ENCODE assay signal across 12 cellular contexts in genomic region chr4:121728798-121729226, GRCh38. TPM values are rescaled to one million over a fixed set of nuclear protein-coding genes. Genes with fewer than 3 reads are reported as not detected.
A peak's percentile ranks its signal among the peaks of the same experiment; 100 is the strongest.
DNase-seq lines count a peak whose midpoint lies in the region; ATAC-seq and TF ChIP-seq lines count a peak whose summit lies in the region.
"Had no signal": no experiment of that assay in that cellular context is flagged by ENCODE, and none has a peak within 500 bp of the region (broad histone marks: within the 10 kb centered on the region; RNA-seq: fewer than 3 reads in every experiment).

No MANE protein-coding gene starts in this region.

- no peaks in the 10 kb centered on the region for H3K36me3 ChIP-seq in PC-9 (ENCODE audit: low read depth)
- H3K36me3 ChIP-seq in trophoblast cell (ENCODE audit: control insufficient read depth in 1 of 2, insufficient read depth in 2 of 2, low read length in 2 of 2) = no peaks in the 10 kb centered on the region
- H3K36me3 ChIP-seq: ovary had no signal

- H3K4me3 ChIP-seq in PC-9 (no peak overlapping the region), trophoblast cell (ENCODE audit: low read depth, low read length) (no peak overlapping the region)
- H3K4me3 ChIP-seq: ovary had no signal

- CTCF ChIA-PET in PC-9 (lab: Charles Lee) = no interaction called here

- H3K79me1 ChIP-seq in trophoblast cell (ENCODE audit: low read length) = no peaks in the 10 kb centered on the region

- peak overlapping the region; percentile 32; the same call in 1 of the 2 replicates for H3K4me2 ChIP-seq in PC-9
- no peak overlapping the region for H3K4me2 ChIP-seq in trophoblast cell (ENCODE audit: low read length)

- no CpG with 5 or more reads among the region's 3 CpGs for WGBS in trophoblast cell (ENCODE audit: extremely low coverage, insufficient coverage, insufficient read length)

- peak overlapping the region; percentile 56 for H3K27ac ChIP-seq in PC-9
- no peak overlapping the region for H3K27ac ChIP-seq in trophoblast cell (ENCODE audit: low read depth, low read length)
- H3K27ac ChIP-seq: ovary had no signal

- H3K79me2 ChIP-seq in PC-9 (ENCODE audit: low read depth) (no peaks in the 10 kb centered on the region), trophoblast cell (ENCODE audit: control insufficient read depth, insufficient read depth, low read length, poor library complexity) (no peaks in the 10 kb centered on the region)

- no peak overlapping the region for H4K12ac ChIP-seq in trophoblast cell (ENCODE audit: low read depth, low read length)

- ATAC-seq in HG03025 (IDR thresholded peaks at IDR 0.05; ENCODE audit: low FRiP score, unreplicated experiment) = no peak

- H3K4me1 ChIP-seq in PC-9 (replicated peaks; ENCODE audit: insufficient read depth) (peaks cover 16% of the 10 kb centered on the region), trophoblast cell (ENCODE audit: control insufficient read depth in 1 of 2, insufficient read depth in 2 of 2, low read length in 2 of 2) (peaks cover 0 to 5% of the 10 kb centered on the region in 2 experiments)

- no peak overlapping the region for H4K8ac ChIP-seq in trophoblast cell (ENCODE audit: low read depth, low read length)

- in situ Hi-C loops in KBM-7 (cut with MboI; ENCODE audit: low pct_unique_long_range_greater_than_20kb, low sequenced_read_pairs) = no loop called here

- H3K9me2 ChIP-seq in PC-9 (ENCODE audit: insufficient read depth) = no peaks in the 10 kb centered on the region

- TF ChIP-seq CTCF in PC-9 (conservative IDR thresholded peaks at IDR 0.05) = no peak

- H2BK12ac ChIP-seq in trophoblast cell (ENCODE audit: low read length) = no peak overlapping the region

- no TSS peak for BruUV-seq in PC-9 (replicated peaks; lab: Mats Ljungman, UMichigan)

- H4K91ac ChIP-seq in trophoblast cell (ENCODE audit: low read depth, low read length) = no peak overlapping the region

- H2AK5ac ChIP-seq in trophoblast cell (ENCODE audit: low read length) = no peak overlapping the region

- H3K18ac ChIP-seq in trophoblast cell (ENCODE audit: low read length) = no peak overlapping the region

- no peak overlapping the region for H2BK5ac ChIP-seq in trophoblast cell (ENCODE audit: low read depth, low read length, poor library complexity)

- no peak overlapping the region for H3K14ac ChIP-seq in trophoblast cell (ENCODE audit: low read length)

- no peaks in the 10 kb centered on the region for H3K27me3 ChIP-seq in PC-9 (ENCODE audit: insufficient read depth, low read depth)
- no peaks in the 10 kb centered on the region for H3K27me3 ChIP-seq in trophoblast cell (ENCODE audit: insufficient read depth, low read length)
- H3K27me3 ChIP-seq: ovary had no signal

- H3K4ac ChIP-seq in trophoblast cell (ENCODE audit: low read depth, low read length) = no peak overlapping the region

- intact Hi-C loops in PC-9 (cut with micrococcal nuclease; ENCODE audit: unreplicated experiment) = loop anchor here (10.0 kb wide), 1 partner anchor 54 kb away; no protein-coding TSS in a partner anchor

- peaks cover 20% of the 10 kb centered on the region for H3F3A ChIP-seq in PC-9 (ENCODE audit: insufficient read depth, low read depth)

- no peak overlapping the region for H2BK120ac ChIP-seq in trophoblast cell (ENCODE audit: insufficient read depth, low read length, poor library complexity)

- H3K9me3 ChIP-seq in PC-9 (ENCODE audit: insufficient read depth, low read depth) = no peaks in the 10 kb centered on the region
- H3K9me3 ChIP-seq in trophoblast cell (ENCODE audit: insufficient read depth, low read depth, low read length) = no peaks in the 10 kb centered on the region
- H3K9me3 ChIP-seq: ovary had no signal

- no peaks in the 10 kb centered on the region for H4K20me1 ChIP-seq in PC-9 (ENCODE audit: insufficient read depth)

- POLR2A ChIA-PET in PC-9 (lab: Charles Lee; ENCODE audit: unreplicated experiment) = no interaction called here

- DNase-seq in GM03348 (ENCODE audit: low spot score) (peak; percentile 44), PC-9 (peak in 1 of 2 experiments; percentile 84), dedifferentiated amniotic fluid mesenchymal stem cell (ENCODE audit: extremely low spot score) (peak; percentile 57), trophoblast cell (peak; percentile 50 to 83), GOT3 (lab: John Stamatoyannopoulos, UW) (no peak), KBM-7 (no peak)
- DNase-seq in stimulated activated CD4-positive, alpha-beta T cell treated with anti-CD3 and anti-CD28 coated beads, Interleukin-15, amount 100 ng/mL, for 24 hours = no peak
- DNase-seq: activated CD8-positive, alpha-beta memory T cell treated with anti-CD3 and anti-CD28 coated beads for 24 hours; activated naive CD4-positive, alpha-beta T cell treated with anti-CD3 and anti-CD28 coated beads, Interleukin-2, amount 50 U/mL, for 16 hours; ovary; stimulated activated CD4-positive, alpha-beta T cell treated with anti-CD3 and anti-CD28 coated beads, Interleukin-1b, Interleukin-23, amount 100 ng/mL, for 48 hours had no signal

- H3K9ac ChIP-seq in trophoblast cell (ENCODE audit: low read length) = no peak overlapping the region

- H2AFZ ChIP-seq in PC-9 (no peak overlapping the region), trophoblast cell (ENCODE audit: insufficient read depth, low read length, poor library complexity) (no peak overlapping the region)

- no peak overlapping the region for H3K23ac ChIP-seq in trophoblast cell (ENCODE audit: low read length)

RNA-seq across cellular contexts. Expression of gene ANXA5, which starts 32.0 kb away (rescaled TPM):
- 177 and 230 TPM in 2 replicates for total RNA-seq in PC-9 (2021)
- 470 and 474 TPM in 2 replicates for polyA plus RNA-seq in trophoblast cell (2013)

RNA-seq across cellular contexts. Expression of gene SMIM43, which starts 36.2 kb away (rescaled TPM):
- not detected in 2 replicates for total RNA-seq in PC-9 (2021)
- polyA plus RNA-seq in trophoblast cell (2013) = 0.40 and 0.63 TPM in 2 replicates

Comparison
In these comparisons a context has a peak if more than half of its experiments do, and no peak if none do; other contexts are left out.
1. DNase-seq: peak in GM03348 (single experiment), dedifferentiated amniotic fluid mesenchymal stem cell (single experiment) and trophoblast cell (2 of 2); none in GOT3 (single experiment), stimulated activated CD4-positive, alpha-beta T cell treated with anti-CD3 and anti-CD28 coated beads, Interleukin-15, amount 100 ng/mL, for 24 hours (single experiment) and KBM-7 (single experiment).